In genomic region chr3:66220602-66221377, GRCh38 we compare ENCODE assay signal across 8 cellular contexts. TPM values are rescaled to one million over a fixed set of nuclear protein-coding genes. Genes with fewer than 3 reads are reported as not detected.
DNase-seq lines count a peak whose midpoint lies in the region; ATAC-seq, FAIRE-seq and TF ChIP-seq lines count a peak whose summit lies in the region.

Gene SLC25A26, plus strand, starts transcription at chr3:66221001. Its CDS starts 94 bp downstream, at chr3:66221095.

- FAIRE-seq in H54 (lab: Jason Lieb, UNC), result peak; percentile 86

- no peaks in the 10 kb centered on the region for H3K27me3 ChIP-seq in Loucy (ENCODE audit: insufficient read depth, low read length, poor library complexity, severe bottlenecking)

- ATAC-seq in natural killer cell treated with Interleukin-12 subunit alpha and Interleukin-12 subunit beta and Interleukin-15 and Interleukin-18, amount 100 ng/mL, for 72 hours, result peak; percentile 97
- ATAC-seq in stimulated activated naive CD8-positive, alpha-beta T cell treated with anti-CD3 and anti-CD28 coated beads, Interleukin-15, Interleukin-2, amounts not matched to agents 100 U/mL and 50 U/mL, for 24 hours, result peak; percentile 95

- H4K20me1 ChIP-seq in Loucy (ENCODE audit: insufficient read depth, low read length, poor library complexity, severe bottlenecking), result no peaks in the 10 kb centered on the region

- peaks cover 30 to 37% of the 10 kb centered on the region in 2 donors for H3K4me1 Mint-ChIP-seq in natural killer cell treated with Interleukin-12 subunit alpha and Interleukin-12 subunit beta and Interleukin-15 and Interleukin-18, amount 100 ng/mL, for 72 hours (ENCODE audit: low read depth in 2 of 2)

- no peaks in the 10 kb centered on the region for H3K9me3 ChIP-seq in Loucy (ENCODE audit: insufficient read depth, low read depth, low read length)

- H3K4me3 Mint-ChIP-seq in natural killer cell treated with Interleukin-12 subunit alpha and Interleukin-12 subunit beta and Interleukin-15 and Interleukin-18, amount 100 ng/mL, for 72 hours, result peak within 1 kb of the TSS; percentile 97

- peaks cover 15% of the 10 kb centered on the region for H3K36me3 Mint-ChIP-seq in natural killer cell treated with Interleukin-12 subunit alpha and Interleukin-12 subunit beta and Interleukin-15 and Interleukin-18, amount 100 ng/mL, for 72 hours

- H3K79me2 ChIP-seq in Loucy (ENCODE audit: insufficient read depth, low read length), result peaks cover 15% of the 10 kb centered on the region

- no peaks in the 10 kb centered on the region for H3K9me2 ChIP-seq in Loucy (replicated peaks; ENCODE audit: low read depth, low read length)

- no peaks in the 10 kb centered on the region for H3F3A ChIP-seq in Loucy (ENCODE audit: low read depth)

- H3K9me3 Mint-ChIP-seq in natural killer cell treated with Interleukin-12 subunit alpha and Interleukin-12 subunit beta and Interleukin-15 and Interleukin-18, amount 100 ng/mL, for 72 hours, result no peaks in the 10 kb centered on the region

- DNase-seq in EL, result peak; percentile 97
- DNase-seq in H54 (ENCODE audit: insufficient read length, low spot score), result peak; percentile 85
- peak; percentile 95 for DNase-seq in activated T-helper 9 cell treated with anti-CD3 and anti-CD28 coated beads, Interleukin-2, amount 50 U/mL, for 16 hours (ENCODE audit: low read depth)
- DNase-seq in fibroblast of peridontal ligament (ENCODE audit: extremely low read depth), result peak; percentile 95
- peak; percentile 97 for DNase-seq in natural killer cell treated with Interleukin-12 subunit alpha and Interleukin-12 subunit beta and Interleukin-15 and Interleukin-18, amount 100 ng/mL, for 72 hours (ENCODE audit: low spot score)
- peak; percentile 95 for DNase-seq in stimulated activated naive CD8-positive, alpha-beta T cell treated with anti-CD3 and anti-CD28 coated beads, Interleukin-15, Interleukin-2, amounts not matched to agents 100 U/mL and 50 U/mL, for 24 hours

- no peaks in the 10 kb centered on the region for H3K36me3 ChIP-seq in Loucy (ENCODE audit: insufficient read depth, low read length)

- H3K4me2 ChIP-seq in Loucy (ENCODE audit: low read depth, low read length, poor library complexity, severe bottlenecking), result peak within 1 kb of the TSS; percentile 87

- no peak for TF ChIP-seq CTCF in Loucy (conservative IDR thresholded peaks at IDR 0.05; ENCODE audit: low read length)

- peaks cover 19% of the 10 kb centered on the region for H3K4me1 ChIP-seq in Loucy (ENCODE audit: insufficient read depth, low read length, poor library complexity, severe bottlenecking)

- H3K27ac Mint-ChIP-seq in natural killer cell treated with Interleukin-12 subunit alpha and Interleukin-12 subunit beta and Interleukin-15 and Interleukin-18, amount 100 ng/mL, for 72 hours, result peak within 1 kb of the TSS; percentile 89 to 95

- peak within 1 kb of the TSS; percentile 72 for H3K9ac ChIP-seq in Loucy (ENCODE audit: low read depth, low read length, poor library complexity, severe bottlenecking)

- H3K27me3 Mint-ChIP-seq in natural killer cell treated with Interleukin-12 subunit alpha and Interleukin-12 subunit beta and Interleukin-15 and Interleukin-18, amount 100 ng/mL, for 72 hours, result peaks cover 9 to 12% of the 10 kb centered on the region in 2 donors

- H2AFZ ChIP-seq in Loucy (ENCODE audit: low read length), result peak within 1 kb of the TSS; percentile 93

- peak within 1 kb of the TSS; percentile 86 for H3K4me3 ChIP-seq in Loucy (ENCODE audit: low read length, poor library complexity, severe bottlenecking)

- TF ChIP-seq POLR2A in H54 (IDR thresholded peaks at IDR 0.05; ENCODE audit: low read depth, low read length) (peak; percentile 61), Raji (IDR thresholded peaks at IDR 0.05; ENCODE audit: insufficient read depth, low read depth, low read length) (peak; percentile 82)

RNA-seq across cellular contexts. Expression of gene SLC25A26, which starts in this region (rescaled TPM):
- 10 to 100 TPM; 19.4 to 22.3 TPM for total RNA-seq in natural killer cell treated with Interleukin-12 subunit alpha and Interleukin-12 subunit beta and Interleukin-15 and Interleukin-18, amount 100 ng/mL, for 72 hours

Comparison
In these comparisons a context has a peak if more than half of its experiments do, and no peak if none do; other contexts are left out.
1. Peak in every context shown above with its lines: DNase-seq, ATAC-seq and H3K4me3 ChIP-seq.